In genomic region chr13:59391696-59392095, GRCh38 we compare ENCODE assay signal across 8 cellular contexts.
DNase-seq lines count a peak whose midpoint lies in the region; ATAC-seq and TF ChIP-seq lines count a peak whose summit lies in the region.

No MANE protein-coding gene starts in this region.

- TF ChIP-seq POLR2A in body of pancreas (IDR thresholded peaks at IDR 0.05), result no peak

- H3K27ac ChIP-seq in ACC112 (ENCODE audit: low read depth, low read length) (no peak overlapping the region), body of pancreas (peak overlapping the region in 2 of 4 donors; percentile 11 to 44)

- H3K79me2 ChIP-seq in ACC112 (ENCODE audit: control insufficient read depth, insufficient read depth, low read length, unreplicated experiment), result no peaks in the 10 kb centered on the region

- TF ChIP-seq CTCF in GM13976 (IDR thresholded peaks at IDR 0.05; ENCODE audit: borderline replicate concordance, control extremely low read depth, extremely low read depth, insufficient read depth, missing control alignments) (peak; percentile 79), body of pancreas (IDR thresholded peaks at IDR 0.05) (peak; percentile 79 to 93 (median 90))

- no peaks in the 10 kb centered on the region for H3K27me3 ChIP-seq in ACC112 (ENCODE audit: insufficient read depth, low read length)
- no peaks in the 10 kb centered on the region for H3K27me3 ChIP-seq in body of pancreas

- 21 to 31% methylated on average over 2 of the region's 2 CpGs for WGBS in body of pancreas, 2 donors

- no peaks in the 10 kb centered on the region for H3K9me3 ChIP-seq in body of pancreas

- H3K36me3 ChIP-seq in ACC112 (ENCODE audit: insufficient read depth, low read length) (no peaks in the 10 kb centered on the region), body of pancreas (replicated peaks in 1 of 2; ENCODE audit: insufficient read depth in 1 of 2, low read depth in 2 of 2) (no peaks in the 10 kb centered on the region)

- DNase-seq in GM13976 (ENCODE audit: low spot score) (peak; percentile 58), NAMALWA (ENCODE audit: low spot score) (peak; percentile 92), SKM-1 (lab: John Stamatoyannopoulos, UW; ENCODE audit: unreplicated experiment) (peak; percentile 83), body of pancreas (peak; percentile 64 to 83 (median 72)), iPS-NIHi7 (ENCODE audit: extremely low spot score) (peak; percentile 77)
- DNase-seq in stimulated activated CD4-positive, alpha-beta T cell treated with anti-CD3 and anti-CD28 coated beads, Interleukin-2, amount 100 ng/mL, for 24 hours, result peak; percentile 30 to 47

- in situ Hi-C loops in GM13976 (cut with MboI; ENCODE audit: low sequenced_read_pairs, unreplicated experiment), result loop anchor here (10.0 to 25.0 kb wide), 2 partner anchors 283 to 946 kb away; no protein-coding TSS in a partner anchor

- H2AFZ ChIP-seq in ACC112 (ENCODE audit: low read length, unreplicated experiment), result peak overlapping the region; percentile 79

- ATAC-seq in HG02759 (IDR thresholded peaks at IDR 0.05; ENCODE audit: unreplicated experiment), result peak; percentile 99
- ATAC-seq in body of pancreas, result peak; percentile 94

- H3K4me3 ChIP-seq in ACC112 (ENCODE audit: low read depth, low read length) (no peak overlapping the region), body of pancreas (no peak overlapping the region)

- H3K4me1 ChIP-seq in ACC112 (ENCODE audit: control insufficient read depth, insufficient read depth, low read length, unreplicated experiment), result no peaks in the 10 kb centered on the region
- peaks cover 19% of the 10 kb centered on the region for H3K4me1 ChIP-seq in body of pancreas

- intact Hi-C loops in body of pancreas (cut with DNase I), result no loop called here

Comparison
In these comparisons a context has a peak if more than half of its experiments do, and no peak if none do; other contexts are left out.
1. DNase-seq: peak in every context shown above with its lines; median percentile 92 in NAMALWA; 83 in SKM-1; 77 in iPS-NIHi7; 72 in body of pancreas; 58 in GM13976; 38 in stimulated activated CD4-positive, alpha-beta T cell treated with anti-CD3 and anti-CD28 coated beads, Interleukin-2, amount 100 ng/mL, for 24 hours.